Comparison of ENCODE assay signal across 16 cellular contexts in the genomic region with DNA sequence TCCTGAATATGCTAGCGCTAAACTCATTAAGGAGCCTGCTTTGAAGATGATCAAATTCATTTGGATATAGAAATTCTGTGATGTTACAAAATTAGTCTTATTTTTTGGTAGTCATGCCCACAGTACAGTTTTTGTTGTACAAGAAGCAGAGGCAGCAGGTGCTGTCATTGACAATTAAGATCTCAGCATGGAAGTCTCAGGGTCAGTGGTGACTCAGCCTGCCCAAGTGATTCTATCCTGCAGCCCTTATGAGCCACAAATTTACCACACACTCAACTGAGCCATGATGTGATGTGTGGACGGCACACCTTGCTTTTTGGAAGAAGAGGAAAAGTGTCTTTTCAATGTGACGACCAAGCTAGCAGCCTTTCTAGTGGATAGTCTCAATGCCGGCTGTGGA.
DNase-seq lines count a peak whose midpoint lies in the region; TF ChIP-seq lines count a peak whose summit lies in the region.
"Had no signal": no experiment of that assay in that cellular context is flagged by ENCODE, and none has a peak within 500 bp of the region (broad histone marks: within the 10 kb centered on the region; RNA-seq: fewer than 3 reads in every experiment).

No MANE protein-coding gene starts in this region.

- DNase-seq in activated naive CD4-positive, alpha-beta T cell treated with anti-CD3 and anti-CD28 coated beads, Interleukin-2, amount 10 ng/mL, durations not matched to agents 7 days and 5 days, result no peak
- no peak for DNase-seq in activated naive CD4-positive, alpha-beta T cell treated with anti-CD3 and anti-CD28 coated beads, Interleukin-2, amount 50 U/mL, for 16 hours
- DNase-seq in NCI-H69 (lab: John Stamatoyannopoulos, UW) (peak; percentile 50), kidney tubule cell (ENCODE audit: low spot score) (peak; percentile 13), GM13976 (ENCODE audit: low spot score) (no peak), DMS79 treated with DMSO at 0.1 percent for 48 hours (lab: John Stamatoyannopoulos, UW) (no peak), DMS153 treated with DMSO at 0.1 percent for 48 hours (lab: John Stamatoyannopoulos, UW; ENCODE audit: unreplicated experiment) (no peak)
- DNase-seq: 8988T; ACHN; Calu3; CD4-positive, CD25-positive, alpha-beta regulatory T cell; DMS 273 treated with DMSO at 0.1 percent for 48 hours; DMS79; GDM1; HCEC 1CT; HFFc6 had no signal

- CTCF ChIA-PET in activated naive CD4-positive, alpha-beta T cell treated with anti-CD3 and anti-CD28 coated beads, Interleukin-2, amount 10 ng/mL, durations not matched to agents 7 days and 5 days (lab: Charles Lee), result no interaction called here

- H3K4me3 Mint-ChIP-seq in activated naive CD4-positive, alpha-beta T cell treated with anti-CD3 and anti-CD28 coated beads, Interleukin-2, amount 10 ng/mL, durations not matched to agents 7 days and 5 days, result no peak overlapping the region
- H3K4me3 Mint-ChIP-seq: CD4-positive, CD25-positive, alpha-beta regulatory T cell; HFFc6 had no signal

- H3K4me1 Mint-ChIP-seq in activated naive CD4-positive, alpha-beta T cell treated with anti-CD3 and anti-CD28 coated beads, Interleukin-2, amount 10 ng/mL, durations not matched to agents 7 days and 5 days, result no peaks in the 10 kb centered on the region

- H3K27ac Mint-ChIP-seq in activated naive CD4-positive, alpha-beta T cell treated with anti-CD3 and anti-CD28 coated beads, Interleukin-2, amount 10 ng/mL, durations not matched to agents 7 days and 5 days, result peak overlapping the region; percentile 31
- H3K27ac Mint-ChIP-seq: CD4-positive, CD25-positive, alpha-beta regulatory T cell; HFFc6 had no signal

- in situ Hi-C loops in GM13976 (cut with MboI; ENCODE audit: low sequenced_read_pairs, unreplicated experiment), result no loop called here

- H3K36me3 Mint-ChIP-seq in activated naive CD4-positive, alpha-beta T cell treated with anti-CD3 and anti-CD28 coated beads, Interleukin-2, amount 10 ng/mL, durations not matched to agents 7 days and 5 days, result peaks cover 86% of the 10 kb centered on the region

- H3K27me3 Mint-ChIP-seq in activated naive CD4-positive, alpha-beta T cell treated with anti-CD3 and anti-CD28 coated beads, Interleukin-2, amount 10 ng/mL, durations not matched to agents 7 days and 5 days, result no peaks in the 10 kb centered on the region
- H3K27me3 Mint-ChIP-seq: CD4-positive, CD25-positive, alpha-beta regulatory T cell had no signal

- TF ChIP-seq CTCF in GM13976 (IDR thresholded peaks at IDR 0.05; ENCODE audit: borderline replicate concordance, control extremely low read depth, extremely low read depth, insufficient read depth, missing control alignments), result no peak

- H3K9me3 Mint-ChIP-seq in activated naive CD4-positive, alpha-beta T cell treated with anti-CD3 and anti-CD28 coated beads, Interleukin-2, amount 10 ng/mL, durations not matched to agents 7 days and 5 days, result no peaks in the 10 kb centered on the region
- H3K9me3 Mint-ChIP-seq: CD4-positive, CD25-positive, alpha-beta regulatory T cell; HFFc6 had no signal

Comparison
In these comparisons a context has a peak if more than half of its experiments do, and no peak if none do; other contexts are left out.
1. DNase-seq: peak in NCI-H69 (single experiment) and kidney tubule cell (single experiment); none in activated naive CD4-positive, alpha-beta T cell treated with anti-CD3 and anti-CD28 coated beads, Interleukin-2, amount 10 ng/mL, durations not matched to agents 7 days and 5 days (single experiment), activated naive CD4-positive, alpha-beta T cell treated with anti-CD3 and anti-CD28 coated beads, Interleukin-2, amount 50 U/mL, for 16 hours (single experiment), GM13976 (single experiment), DMS79 treated with DMSO at 0.1 percent for 48 hours (single experiment) and DMS153 treated with DMSO at 0.1 percent for 48 hours (single experiment).